ENCODE assay signal across 3 cellular contexts in genomic region chr2:162340822-162341221, GRCh38.
TF ChIP-seq lines count a peak whose summit lies in the region.

No MANE protein-coding gene starts in this region.

TF ChIP-seq in HepG2, 621 proteins besides CTCF, POLR2A, EP300 and RAD21:
- TF ChIP-seq FOSL1 (CRISPR knock-in tag; IDR thresholded peaks at IDR 0.05; ENCODE audit: borderline replicate concordance) (no peak), FUBP1 (CRISPR knock-in tag; IDR thresholded peaks at IDR 0.05; ENCODE audit: borderline replicate concordance) (no peak), TRIM22 (IDR thresholded peaks at IDR 0.05) (no peak), MAFK (conservative IDR thresholded peaks at IDR 0.05 in 1 of 2, IDR thresholded peaks at IDR 0.05 in 1 of 2; ENCODE audit: low read length in 2 of 2) (peak; percentile 84 to 89), SPEN (CRISPR knock-in tag; IDR thresholded peaks at IDR 0.05; ENCODE audit: low read depth) (no peak), SETDB1 (CRISPR knock-in tag; IDR thresholded peaks at IDR 0.05; ENCODE audit: borderline replicate concordance) (no peak), MAFF (IDR thresholded peaks at IDR 0.05; ENCODE audit: low read depth, low read length) (peak; percentile 79), PRDM4 (CRISPR knock-in tag; IDR thresholded peaks at IDR 0.05; ENCODE audit: borderline replicate concordance) (no peak), ZNF781 (CRISPR knock-in tag; IDR thresholded peaks at IDR 0.05; ENCODE audit: borderline replicate concordance, not compliant biosample characterization) (no peak), MXD3 (CRISPR knock-in tag; IDR thresholded peaks at IDR 0.05) (no peak), ZNF530 (CRISPR knock-in tag; IDR thresholded peaks at IDR 0.05; ENCODE audit: low read depth) (no peak), SNAPC2 (CRISPR knock-in tag; IDR thresholded peaks at IDR 0.05) (no peak)

TF ChIP-seq in IMR-90, 13 proteins besides CTCF, POLR2A, EP300 and RAD21:
- TF ChIP-seq CEBPB (IDR thresholded peaks at IDR 0.05; ENCODE audit: low read depth, low read length) = no peak
- TF ChIP-seq MAFK (IDR thresholded peaks at IDR 0.05; ENCODE audit: low read depth, low read length) = peak; percentile 58

TF ChIP-seq in K562, 482 proteins besides CTCF, POLR2A, EP300 and RAD21:
- peak; percentile 15; the same call in 1 of the 2 replicates for TF ChIP-seq MAFF (IDR thresholded peaks at IDR 0.05; ENCODE audit: low read length)
- no peak for TF ChIP-seq DEAF1 (CRISPR knock-in tag; IDR thresholded peaks at IDR 0.05)
- TF ChIP-seq IRF1 (CRISPR knock-in tag; IDR thresholded peaks at IDR 0.05; ENCODE audit: borderline replicate concordance) = no peak
- TF ChIP-seq MAFG (tag; conservative IDR thresholded peaks at IDR 0.05) = peak; percentile 63
- no peak for TF ChIP-seq TGIF2 (CRISPR knock-in tag; IDR thresholded peaks at IDR 0.05)
- no peak for TF ChIP-seq MAZ (CRISPR knock-in tag; conservative IDR thresholded peaks at IDR 0.05 in 1 of 2, IDR thresholded peaks at IDR 0.05 in 1 of 2)
- peak; percentile 35; the same call in 1 of the 2 replicates for TF ChIP-seq C11orf30 (IDR thresholded peaks at IDR 0.05; ENCODE audit: low read depth)
- no peak for TF ChIP-seq ZC3H4 (CRISPR knock-in tag; IDR thresholded peaks at IDR 0.05; ENCODE audit: borderline replicate concordance)
- TF ChIP-seq HLTF (IDR thresholded peaks at IDR 0.05) = no peak
- no peak for TF ChIP-seq ETV5 (CRISPR knock-in tag; IDR thresholded peaks at IDR 0.05; ENCODE audit: low read depth)
- no peak for TF ChIP-seq ZBTB1 (CRISPR knock-in tag; IDR thresholded peaks at IDR 0.05; ENCODE audit: borderline replicate concordance, low read depth)
- TF ChIP-seq ZNF316 (IDR thresholded peaks at IDR 0.05) = peak; percentile 76
- no peak for TF ChIP-seq CLOCK (CRISPR knock-in tag; IDR thresholded peaks at IDR 0.05; ENCODE audit: borderline replicate concordance)
- TF ChIP-seq NCOA4 (IDR thresholded peaks at IDR 0.05; ENCODE audit: partially characterized antibody) = no peak
- no peak for TF ChIP-seq ATF1 (CRISPR knock-in tag; IDR thresholded peaks at IDR 0.05)
- TF ChIP-seq ATF1 (tag; IDR thresholded peaks at IDR 0.05) = no peak
